1 cellular context compared by ENCODE assay signal in genomic region chr14:32779845-32780244, GRCh38.
TF ChIP-seq lines count a peak whose summit lies in the region.

No MANE protein-coding gene starts in this region.

TF ChIP-seq in SK-N-SH, 30 proteins besides CTCF, POLR2A, EP300 and RAD21 (continued from another document):
- no peak for TF ChIP-seq FOXM1 (IDR thresholded peaks at IDR 0.05; ENCODE audit: low read depth)
- TF ChIP-seq JUND (IDR thresholded peaks at IDR 0.05) = no peak
- no peak for TF ChIP-seq MXI1 (IDR thresholded peaks at IDR 0.05; ENCODE audit: low read depth, low read length)
- TF ChIP-seq RCOR1 (IDR thresholded peaks at IDR 0.05; ENCODE audit: low read length) = no peak
- no peak for TF ChIP-seq RXRA (IDR thresholded peaks at IDR 0.05; ENCODE audit: borderline replicate concordance, low read depth)
- no peak for TF ChIP-seq USF2 (IDR thresholded peaks at IDR 0.05; ENCODE audit: borderline replicate concordance, low read depth, low read length)
- TF ChIP-seq MAX (IDR thresholded peaks at IDR 0.05; ENCODE audit: low read depth) = no peak
- TF ChIP-seq ZBTB33 (IDR thresholded peaks at IDR 0.05; ENCODE audit: borderline replicate concordance, low read depth) = no peak
- no peak for TF ChIP-seq NRF1 (IDR thresholded peaks at IDR 0.05; ENCODE audit: low read depth, low read length)
- no peak for TF ChIP-seq USF1 (IDR thresholded peaks at IDR 0.05; ENCODE audit: borderline replicate concordance, low read depth)
